Comparison of ENCODE assay signal across 1 cellular context in the genomic region with DNA sequence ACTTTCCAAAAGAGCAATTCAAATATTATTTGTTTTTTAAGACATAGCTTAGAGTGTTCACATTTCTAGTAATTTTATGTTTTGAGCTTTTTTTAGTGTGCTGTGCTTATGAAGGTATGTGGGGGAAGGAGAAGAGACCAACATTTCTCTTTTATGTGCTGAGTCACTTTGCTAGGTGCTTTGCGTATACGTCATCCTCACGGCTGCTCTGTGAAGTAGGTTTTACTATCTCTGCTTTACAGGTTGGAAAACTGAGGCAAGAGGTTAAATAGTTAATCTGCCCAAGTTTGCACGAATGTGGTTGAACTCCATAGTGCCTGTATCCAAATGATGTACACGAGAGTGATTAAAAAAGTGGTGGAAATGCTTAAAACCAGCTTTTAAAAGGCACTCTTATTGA.
TF ChIP-seq lines count a peak whose summit lies in the region.

No MANE protein-coding gene starts in this region.

TF ChIP-seq in WTC11, 78 proteins besides CTCF, POLR2A, EP300 and RAD21 (continued from another document):
- TF ChIP-seq, protein P1, sequence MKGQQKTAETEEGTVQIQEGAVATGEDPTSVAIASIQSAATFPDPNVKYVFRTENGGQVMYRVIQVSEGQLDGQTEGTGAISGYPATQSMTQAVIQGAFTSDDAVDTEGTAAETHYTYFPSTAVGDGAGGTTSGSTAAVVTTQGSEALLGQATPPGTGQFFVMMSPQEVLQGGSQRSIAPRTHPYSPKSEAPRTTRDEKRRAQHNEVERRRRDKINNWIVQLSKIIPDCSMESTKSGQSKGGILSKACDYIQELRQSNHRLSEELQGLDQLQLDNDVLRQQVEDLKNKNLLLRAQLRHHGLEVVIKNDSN (CRISPR knock-in tag; IDR thresholded peaks at IDR 0.05) = no peak
- TF ChIP-seq, protein P2, sequence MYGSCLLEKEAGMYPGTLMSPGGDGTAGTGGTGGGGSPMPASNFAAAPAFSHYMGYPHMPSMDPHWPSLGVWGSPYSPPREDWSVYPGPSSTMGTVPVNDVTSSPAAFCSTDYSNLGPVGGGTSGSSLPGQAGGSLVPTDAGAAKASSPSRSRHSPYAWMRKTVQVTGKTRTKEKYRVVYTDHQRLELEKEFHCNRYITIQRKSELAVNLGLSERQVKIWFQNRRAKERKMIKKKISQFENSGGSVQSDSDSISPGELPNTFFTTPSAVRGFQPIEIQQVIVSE (CRISPR knock-in tag; IDR thresholded peaks at IDR 0.05; ENCODE audit: borderline replicate concordance) = no peak
- TF ChIP-seq ZNF263 (CRISPR knock-in tag; IDR thresholded peaks at IDR 0.05; ENCODE audit: low read depth) = no peak
- TF ChIP-seq ZBTB21 (CRISPR knock-in tag; IDR thresholded peaks at IDR 0.05; ENCODE audit: borderline replicate concordance) = no peak
- no peak for TF ChIP-seq HMGA2 (CRISPR knock-in tag; IDR thresholded peaks at IDR 0.05)
- TF ChIP-seq JAZF1 (CRISPR knock-in tag; IDR thresholded peaks at IDR 0.05) = no peak
- TF ChIP-seq, protein P3, sequence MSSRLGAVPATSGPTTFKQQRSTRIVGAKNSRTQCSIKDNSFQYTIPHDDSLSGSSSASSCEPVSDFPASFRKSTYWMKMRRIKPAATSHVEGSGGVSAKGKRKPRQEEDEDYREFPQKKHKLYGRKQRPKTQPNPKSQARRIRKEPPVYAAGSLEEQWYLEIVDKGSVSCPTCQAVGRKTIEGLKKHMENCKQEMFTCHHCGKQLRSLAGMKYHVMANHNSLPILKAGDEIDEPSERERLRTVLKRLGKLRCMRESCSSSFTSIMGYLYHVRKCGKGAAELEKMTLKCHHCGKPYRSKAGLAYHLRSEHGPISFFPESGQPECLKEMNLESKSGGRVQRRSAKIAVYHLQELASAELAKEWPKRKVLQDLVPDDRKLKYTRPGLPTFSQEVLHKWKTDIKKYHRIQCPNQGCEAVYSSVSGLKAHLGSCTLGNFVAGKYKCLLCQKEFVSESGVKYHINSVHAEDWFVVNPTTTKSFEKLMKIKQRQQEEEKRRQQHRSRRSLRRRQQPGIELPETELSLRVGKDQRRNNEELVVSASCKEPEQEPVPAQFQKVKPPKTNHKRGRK (CRISPR knock-in tag; IDR thresholded peaks at IDR 0.05; ENCODE audit: borderline replicate concordance) = no peak
- TF ChIP-seq, protein P4, sequence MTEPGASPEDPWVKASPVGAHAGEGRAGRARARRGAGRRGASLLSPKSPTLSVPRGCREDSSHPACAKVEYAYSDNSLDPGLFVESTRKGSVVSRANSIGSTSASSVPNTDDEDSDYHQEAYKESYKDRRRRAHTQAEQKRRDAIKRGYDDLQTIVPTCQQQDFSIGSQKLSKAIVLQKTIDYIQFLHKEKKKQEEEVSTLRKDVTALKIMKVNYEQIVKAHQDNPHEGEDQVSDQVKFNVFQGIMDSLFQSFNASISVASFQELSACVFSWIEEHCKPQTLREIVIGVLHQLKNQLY (CRISPR knock-in tag; IDR thresholded peaks at IDR 0.05) = no peak
- TF ChIP-seq, protein P5, sequence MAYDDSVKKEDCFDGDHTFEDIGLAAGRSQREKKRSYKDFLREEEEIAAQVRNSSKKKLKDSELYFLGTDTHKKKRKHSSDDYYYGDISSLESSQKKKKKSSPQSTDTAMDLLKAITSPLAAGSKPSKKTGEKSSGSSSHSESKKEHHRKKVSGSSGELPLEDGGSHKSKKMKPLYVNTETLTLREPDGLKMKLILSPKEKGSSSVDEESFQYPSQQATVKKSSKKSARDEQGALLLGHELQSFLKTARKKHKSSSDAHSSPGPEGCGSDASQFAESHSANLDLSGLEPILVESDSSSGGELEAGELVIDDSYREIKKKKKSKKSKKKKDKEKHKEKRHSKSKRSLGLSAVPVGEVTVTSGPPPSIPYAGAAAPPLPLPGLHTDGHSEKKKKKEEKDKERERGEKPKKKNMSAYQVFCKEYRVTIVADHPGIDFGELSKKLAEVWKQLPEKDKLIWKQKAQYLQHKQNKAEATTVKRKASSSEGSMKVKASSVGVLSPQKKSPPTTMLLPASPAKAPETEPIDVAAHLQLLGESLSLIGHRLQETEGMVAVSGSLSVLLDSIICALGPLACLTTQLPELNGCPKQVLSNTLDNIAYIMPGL (CRISPR knock-in tag; IDR thresholded peaks at IDR 0.05) = no peak
- TF ChIP-seq NR1H2 (CRISPR knock-in tag; IDR thresholded peaks at IDR 0.05) = no peak
- TF ChIP-seq, protein P6, sequence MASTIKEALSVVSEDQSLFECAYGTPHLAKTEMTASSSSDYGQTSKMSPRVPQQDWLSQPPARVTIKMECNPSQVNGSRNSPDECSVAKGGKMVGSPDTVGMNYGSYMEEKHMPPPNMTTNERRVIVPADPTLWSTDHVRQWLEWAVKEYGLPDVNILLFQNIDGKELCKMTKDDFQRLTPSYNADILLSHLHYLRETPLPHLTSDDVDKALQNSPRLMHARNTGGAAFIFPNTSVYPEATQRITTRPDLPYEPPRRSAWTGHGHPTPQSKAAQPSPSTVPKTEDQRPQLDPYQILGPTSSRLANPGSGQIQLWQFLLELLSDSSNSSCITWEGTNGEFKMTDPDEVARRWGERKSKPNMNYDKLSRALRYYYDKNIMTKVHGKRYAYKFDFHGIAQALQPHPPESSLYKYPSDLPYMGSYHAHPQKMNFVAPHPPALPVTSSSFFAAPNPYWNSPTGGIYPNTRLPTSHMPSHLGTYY (CRISPR knock-in tag; IDR thresholded peaks at IDR 0.05) = no peak
- no peak for TF ChIP-seq ZNF317 (CRISPR knock-in tag; IDR thresholded peaks at IDR 0.05; ENCODE audit: borderline replicate concordance, low read depth)
- TF ChIP-seq, protein P7, sequence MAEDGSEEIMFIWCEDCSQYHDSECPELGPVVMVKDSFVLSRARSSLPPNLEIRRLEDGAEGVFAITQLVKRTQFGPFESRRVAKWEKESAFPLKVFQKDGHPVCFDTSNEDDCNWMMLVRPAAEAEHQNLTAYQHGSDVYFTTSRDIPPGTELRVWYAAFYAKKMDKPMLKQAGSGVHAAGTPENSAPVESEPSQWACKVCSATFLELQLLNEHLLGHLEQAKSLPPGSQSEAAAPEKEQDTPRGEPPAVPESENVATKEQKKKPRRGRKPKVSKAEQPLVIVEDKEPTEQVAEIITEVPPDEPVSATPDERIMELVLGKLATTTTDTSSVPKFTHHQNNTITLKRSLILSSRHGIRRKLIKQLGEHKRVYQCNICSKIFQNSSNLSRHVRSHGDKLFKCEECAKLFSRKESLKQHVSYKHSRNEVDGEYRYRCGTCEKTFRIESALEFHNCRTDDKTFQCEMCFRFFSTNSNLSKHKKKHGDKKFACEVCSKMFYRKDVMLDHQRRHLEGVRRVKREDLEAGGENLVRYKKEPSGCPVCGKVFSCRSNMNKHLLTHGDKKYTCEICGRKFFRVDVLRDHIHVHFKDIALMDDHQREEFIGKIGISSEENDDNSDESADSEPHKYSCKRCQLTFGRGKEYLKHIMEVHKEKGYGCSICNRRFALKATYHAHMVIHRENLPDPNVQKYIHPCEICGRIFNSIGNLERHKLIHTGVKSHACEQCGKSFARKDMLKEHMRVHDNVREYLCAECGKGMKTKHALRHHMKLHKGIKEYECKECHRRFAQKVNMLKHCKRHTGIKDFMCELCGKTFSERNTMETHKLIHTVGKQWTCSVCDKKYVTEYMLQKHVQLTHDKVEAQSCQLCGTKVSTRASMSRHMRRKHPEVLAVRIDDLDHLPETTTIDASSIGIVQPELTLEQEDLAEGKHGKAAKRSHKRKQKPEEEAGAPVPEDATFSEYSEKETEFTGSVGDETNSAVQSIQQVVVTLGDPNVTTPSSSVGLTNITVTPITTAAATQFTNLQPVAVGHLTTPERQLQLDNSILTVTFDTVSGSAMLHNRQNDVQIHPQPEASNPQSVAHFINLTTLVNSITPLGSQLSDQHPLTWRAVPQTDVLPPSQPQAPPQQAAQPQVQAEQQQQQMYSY (CRISPR knock-in tag; IDR thresholded peaks at IDR 0.05) = no peak
- TF ChIP-seq, protein P8, sequence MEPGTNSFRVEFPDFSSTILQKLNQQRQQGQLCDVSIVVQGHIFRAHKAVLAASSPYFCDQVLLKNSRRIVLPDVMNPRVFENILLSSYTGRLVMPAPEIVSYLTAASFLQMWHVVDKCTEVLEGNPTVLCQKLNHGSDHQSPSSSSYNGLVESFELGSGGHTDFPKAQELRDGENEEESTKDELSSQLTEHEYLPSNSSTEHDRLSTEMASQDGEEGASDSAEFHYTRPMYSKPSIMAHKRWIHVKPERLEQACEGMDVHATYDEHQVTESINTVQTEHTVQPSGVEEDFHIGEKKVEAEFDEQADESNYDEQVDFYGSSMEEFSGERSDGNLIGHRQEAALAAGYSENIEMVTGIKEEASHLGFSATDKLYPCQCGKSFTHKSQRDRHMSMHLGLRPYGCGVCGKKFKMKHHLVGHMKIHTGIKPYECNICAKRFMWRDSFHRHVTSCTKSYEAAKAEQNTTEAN (CRISPR knock-in tag; IDR thresholded peaks at IDR 0.05) = no peak
- TF ChIP-seq, protein P9, sequence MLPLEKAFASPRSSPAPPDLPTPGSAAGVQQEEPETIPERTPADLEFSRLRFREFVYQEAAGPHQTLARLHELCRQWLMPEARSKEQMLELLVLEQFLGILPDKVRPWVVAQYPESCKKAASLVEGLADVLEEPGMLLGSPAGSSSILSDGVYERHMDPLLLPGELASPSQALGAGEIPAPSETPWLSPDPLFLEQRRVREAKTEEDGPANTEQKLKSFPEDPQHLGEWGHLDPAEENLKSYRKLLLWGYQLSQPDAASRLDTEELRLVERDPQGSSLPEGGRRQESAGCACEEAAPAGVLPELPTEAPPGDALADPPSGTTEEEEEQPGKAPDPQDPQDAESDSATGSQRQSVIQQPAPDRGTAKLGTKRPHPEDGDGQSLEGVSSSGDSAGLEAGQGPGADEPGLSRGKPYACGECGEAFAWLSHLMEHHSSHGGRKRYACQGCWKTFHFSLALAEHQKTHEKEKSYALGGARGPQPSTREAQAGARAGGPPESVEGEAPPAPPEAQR (CRISPR knock-in tag; IDR thresholded peaks at IDR 0.05) = no peak
TF ChIP-seq in WTC11: peak in this region for 0.
